Comparison of ENCODE assay signal across 1 cellular context in genomic region chr3:126982522-126983175, GRCh38.
TF ChIP-seq lines count a peak whose summit lies in the region.

PLXNA1 (plus strand) TSS chr3:126983115; CDS start chr3:126988594, 5,479 bp downstream.

TF ChIP-seq in HepG2, 621 proteins besides CTCF, POLR2A, EP300 and RAD21 (continued from another document and continues in another):
- TF ChIP-seq ZNF576 (CRISPR knock-in tag; IDR thresholded peaks at IDR 0.05) = peak; percentile 90
- no peak for TF ChIP-seq PHF5A (CRISPR knock-in tag; IDR thresholded peaks at IDR 0.05; ENCODE audit: low read depth, unreplicated experiment)
- TF ChIP-seq ZNF747 (CRISPR knock-in tag; IDR thresholded peaks at IDR 0.05; ENCODE audit: borderline replicate concordance) = no peak
- peak; percentile 80; the same call in 1 of the 2 replicates for TF ChIP-seq ZNF768 (CRISPR knock-in tag; IDR thresholded peaks at IDR 0.05)
- TF ChIP-seq THYN1 (CRISPR knock-in tag; IDR thresholded peaks at IDR 0.05; ENCODE audit: borderline replicate concordance, low read depth) = no peak
- TF ChIP-seq HCFC1 (IDR thresholded peaks at IDR 0.05; ENCODE audit: low read depth, low read length) = no peak
- TF ChIP-seq ZNF687 (CRISPR knock-in tag; IDR thresholded peaks at IDR 0.05) = peak; percentile 87
- no peak for TF ChIP-seq ZNF446 (CRISPR knock-in tag; IDR thresholded peaks at IDR 0.05)
- TF ChIP-seq TCF7 (IDR thresholded peaks at IDR 0.05; ENCODE audit: low read depth) = peak; percentile 20; the same call in 1 of the 2 replicates
- TF ChIP-seq ZNF33B (CRISPR knock-in tag; IDR thresholded peaks at IDR 0.05) = no peak
- TF ChIP-seq ZNF275 (CRISPR knock-in tag; IDR thresholded peaks at IDR 0.05; ENCODE audit: borderline replicate concordance) = no peak; the same call in 1 of the 2 replicates
- no peak for TF ChIP-seq NCOR1 (IDR thresholded peaks at IDR 0.05; ENCODE audit: borderline replicate concordance, low read length)
- TF ChIP-seq ZNF740 (CRISPR knock-in tag; IDR thresholded peaks at IDR 0.05) = 0 out of 2 replicates have a peak, but pooled peaks have one; percentile 16
- TF ChIP-seq FUBP1 (CRISPR knock-in tag; IDR thresholded peaks at IDR 0.05; ENCODE audit: borderline replicate concordance) = no peak
- TF ChIP-seq GTF2F1 (IDR thresholded peaks at IDR 0.05; ENCODE audit: low read length) = no peak
- TF ChIP-seq FOXA3 (CRISPR knock-in tag; IDR thresholded peaks at IDR 0.05) = no peak
- TF ChIP-seq NBN (conservative IDR thresholded peaks at IDR 0.05) = no peak
- TF ChIP-seq NRL (CRISPR knock-in tag; IDR thresholded peaks at IDR 0.05; ENCODE audit: borderline replicate concordance) = no peak; the same call in 1 of the 2 replicates
- TF ChIP-seq ZNF468 (CRISPR knock-in tag; IDR thresholded peaks at IDR 0.05) = no peak
- 0 out of 2 replicates have a peak, but pooled peaks have one; percentile 14 for TF ChIP-seq ZKSCAN5 (CRISPR knock-in tag; IDR thresholded peaks at IDR 0.05)
- TF ChIP-seq ZNF276 (CRISPR knock-in tag; IDR thresholded peaks at IDR 0.05; ENCODE audit: low read depth) = peak; percentile 81; the same call in 1 of the 2 replicates
- no peak for TF ChIP-seq BRCA1 (CRISPR knock-in tag; IDR thresholded peaks at IDR 0.05)
- TF ChIP-seq ELF3 (CRISPR knock-in tag; IDR thresholded peaks at IDR 0.05) = no peak
- TF ChIP-seq ZNF510 (CRISPR knock-in tag; IDR thresholded peaks at IDR 0.05; ENCODE audit: low read depth) = no peak
- TF ChIP-seq GATAD1 (CRISPR knock-in tag; IDR thresholded peaks at IDR 0.05) = no peak
- TF ChIP-seq NFE2L1 (CRISPR knock-in tag; IDR thresholded peaks at IDR 0.05; ENCODE audit: borderline replicate concordance) = no peak
- 0 out of 2 replicates have a peak, but pooled peaks have one; percentile 55 for TF ChIP-seq ZNF317 (CRISPR knock-in tag; IDR thresholded peaks at IDR 0.05)
- no peak for TF ChIP-seq CREB1 (IDR thresholded peaks at IDR 0.05)
- no peak for TF ChIP-seq CREB1 (CRISPR knock-in tag; IDR thresholded peaks at IDR 0.05)
- TF ChIP-seq RXRA (CRISPR knock-in tag; IDR thresholded peaks at IDR 0.05) = peak; percentile 57; the same call in 1 of the 2 replicates
- 0 out of 2 replicates have a peak, but pooled peaks have one; percentile 48 for TF ChIP-seq ZBTB43 (CRISPR knock-in tag; conservative IDR thresholded peaks at IDR 0.05)
- no peak for TF ChIP-seq ZNF703 (CRISPR knock-in tag; IDR thresholded peaks at IDR 0.05; ENCODE audit: borderline replicate concordance)
- TF ChIP-seq BRD4 (CRISPR knock-in tag; IDR thresholded peaks at IDR 0.05) = 0 out of 2 replicates have a peak, but pooled peaks have one; percentile 31
- TF ChIP-seq TFAP4 (IDR thresholded peaks at IDR 0.05; ENCODE audit: borderline replicate concordance, low read depth) = peak; percentile 56; the same call in 1 of the 2 replicates
- TF ChIP-seq POLR2AphosphoS5 (IDR thresholded peaks at IDR 0.05; ENCODE audit: low read depth, low read length) = no peak
- TF ChIP-seq PRDM10 (CRISPR knock-in tag; IDR thresholded peaks at IDR 0.05; ENCODE audit: low read depth) = 0 out of 2 replicates have a peak, but pooled peaks have one; percentile 11
- TF ChIP-seq ZFP41 (CRISPR knock-in tag; IDR thresholded peaks at IDR 0.05; ENCODE audit: borderline replicate concordance) = no peak
- no peak for TF ChIP-seq ZNF558 (CRISPR knock-in tag; IDR thresholded peaks at IDR 0.05; ENCODE audit: borderline replicate concordance)
- TF ChIP-seq MIER2 (CRISPR knock-in tag; IDR thresholded peaks at IDR 0.05) = no peak
- peak; percentile 77; the same call in 1 of the 2 replicates for TF ChIP-seq ZNF563 (CRISPR knock-in tag; IDR thresholded peaks at IDR 0.05)
- TF ChIP-seq CHD2 (IDR thresholded peaks at IDR 0.05; ENCODE audit: low read depth, low read length) = no peak; the same call in 1 of the 2 replicates
- peak; percentile 22; the same call in 1 of the 2 replicates for TF ChIP-seq HNF4A (CRISPR knock-in tag; IDR thresholded peaks at IDR 0.05)
- peak; percentile 49; the same call in 1 of the 2 replicates for TF ChIP-seq ZNF616 (CRISPR knock-in tag; IDR thresholded peaks at IDR 0.05; ENCODE audit: low read depth)
- peak; percentile 94 for TF ChIP-seq ADNP (CRISPR knock-in tag; IDR thresholded peaks at IDR 0.05)
- TF ChIP-seq SETDB1 (CRISPR knock-in tag; IDR thresholded peaks at IDR 0.05; ENCODE audit: borderline replicate concordance) = no peak
- no peak; the same call in 1 of the 2 replicates for TF ChIP-seq ZBTB33 (CRISPR knock-in tag; IDR thresholded peaks at IDR 0.05)
- TF ChIP-seq ZNF367 (CRISPR knock-in tag; IDR thresholded peaks at IDR 0.05; ENCODE audit: borderline replicate concordance) = no peak
- TF ChIP-seq ZFYVE20 (CRISPR knock-in tag; IDR thresholded peaks at IDR 0.05; ENCODE audit: borderline replicate concordance, low read depth) = no peak
